In genomic region chr19:38619361-38620174, GRCh38 we compare ENCODE assay signal across 8 cellular contexts. TPM values are rescaled to one million over a fixed set of nuclear protein-coding genes. Genes with fewer than 3 reads are reported as not detected.
A peak's percentile ranks its signal among the peaks of the same experiment; 100 is the strongest.
DNase-seq lines count a peak whose midpoint lies in the region; ATAC-seq and TF ChIP-seq lines count a peak whose summit lies in the region.

No MANE protein-coding gene starts in this region.

- no peaks in the 10 kb centered on the region for H3K9me2 ChIP-seq in OCI-LY7 (ENCODE audit: insufficient read depth, low read length)

- no peaks in the 10 kb centered on the region for H3K9me3 Mint-ChIP-seq in CD8-positive, alpha-beta memory T cell
- H3K9me3 Mint-ChIP-seq in endothelial cell (ENCODE audit: unreplicated experiment) = no peaks in the 10 kb centered on the region

- peak overlapping the region; percentile 5 for H3K14ac ChIP-seq in neuronal stem cell (ENCODE audit: low read length)

- intact Hi-C loops in OCI-LY7 (cut with micrococcal nuclease; ENCODE audit: unreplicated experiment) = loop anchor here (2.0 to 5.0 kb wide), 2 partner anchors 63 to 217 kb away; partner anchors contain the start of gene FAM98C

- peaks cover 44 to 63% (median 55%) of the 10 kb centered on the region in 3 donors for H3K4me1 Mint-ChIP-seq in CD8-positive, alpha-beta memory T cell
- H3K4me1 Mint-ChIP-seq in endothelial cell (ENCODE audit: unreplicated experiment) = peaks cover 22% of the 10 kb centered on the region

- peak overlapping the region; percentile 96 to 100 (median 99) for H3K4me3 Mint-ChIP-seq in CD8-positive, alpha-beta memory T cell
- peak overlapping the region; percentile 100 for H3K4me3 Mint-ChIP-seq in endothelial cell (ENCODE audit: unreplicated experiment)

- H3K27ac ChIP-seq in CD8-positive, alpha-beta memory T cell (ENCODE audit: low read depth, low read length) = peak overlapping the region; percentile 85
- H3K27ac ChIP-seq in OCI-LY7 (ENCODE audit: low read depth, low read length, poor library complexity, severe bottlenecking) (peak overlapping the region; percentile 52), neuronal stem cell (replicated peaks; ENCODE audit: low read length) (peak overlapping the region; percentile 10)

- H3K18ac ChIP-seq in neuronal stem cell (ENCODE audit: low read length) = peak overlapping the region; percentile 69

- H4K8ac ChIP-seq in neuronal stem cell (ENCODE audit: low read depth, low read length) = no peak overlapping the region

- no peak overlapping the region for H3K4ac ChIP-seq in neuronal stem cell (ENCODE audit: low read length)

- POLR2A ChIA-PET in CD8-positive, alpha-beta memory T cell (lab: Charles Lee) = interaction anchor here (0.6 to 1.7 kb wide), 10 partner anchors 28 to 311 kb away, joined by 3 to 10 read pairs (median 4); partner anchors contain the start of genes ACTN4, ECH1, FAM98C and MRPS12
- POLR2A ChIA-PET in OCI-LY7 (lab: Charles Lee) = interaction anchor here (0.5 to 2.3 kb wide), 9 partner anchors 18 to 726 kb away, joined by 3 to 5 read pairs (median 3); no protein-coding TSS in a partner anchor

- peak overlapping the region; percentile 92 to 100 (median 99) for H3K27ac Mint-ChIP-seq in CD8-positive, alpha-beta memory T cell
- H3K27ac Mint-ChIP-seq in endothelial cell (ENCODE audit: unreplicated experiment) = peak overlapping the region; percentile 100

- peaks cover 3 to 73% (median 7%) of the 10 kb centered on the region in 3 donors for H3K36me3 Mint-ChIP-seq in CD8-positive, alpha-beta memory T cell
- H3K36me3 Mint-ChIP-seq in endothelial cell (ENCODE audit: low read depth, unreplicated experiment) = peaks cover 29% of the 10 kb centered on the region

- WGBS in neuronal stem cell (ENCODE audit: extremely low coverage in 2 of 2, insufficient read length in 2 of 2, insufficient replicate concordance in 1 of 2), 2 donors = no CpG with 5 or more reads among the region's 21 CpGs

- CTCF ChIA-PET in CD8-positive, alpha-beta memory T cell (lab: Charles Lee) = interaction anchor here (0.5 to 5.7 kb wide), 14 partner anchors 16 to 311 kb away, joined by 3 to 43 read pairs (median 4); partner anchors contain the start of genes FAM98C, MRPS12 and SARS2
- CTCF ChIA-PET in OCI-LY7 (lab: Charles Lee; ENCODE audit: unreplicated experiment) = interaction anchor here (0.5 to 1.4 kb wide), 3 partner anchors 17 to 311 kb away, joined by 3 to 4 read pairs (median 3); partner anchors contain the start of genes MRPS12 and SARS2

- peak overlapping the region; percentile 90 for H2AK5ac ChIP-seq in neuronal stem cell (ENCODE audit: low read depth, low read length)

- H3K4me3 ChIP-seq in CD8-positive, alpha-beta memory T cell (ENCODE audit: low read length) = peak overlapping the region; percentile 75
- H3K4me3 ChIP-seq in OCI-LY7 (ENCODE audit: low read depth, low read length, poor library complexity, severe bottlenecking) (peak overlapping the region; percentile 92), neuronal stem cell (ENCODE audit: low read length in 2 of 2) (peak overlapping the region; percentile 85 to 91)

- ATAC-seq in HG02981 (IDR thresholded peaks at IDR 0.05; ENCODE audit: unreplicated experiment) (no peak), HG02610 (IDR thresholded peaks at IDR 0.05; ENCODE audit: unreplicated experiment) (no peak), GM19463 (IDR thresholded peaks at IDR 0.05; ENCODE audit: unreplicated experiment) (no peak)

- H3K4me2 ChIP-seq in OCI-LY7 (ENCODE audit: low read length) = peak overlapping the region; percentile 99
- peak overlapping the region; percentile 82 for H3K4me2 ChIP-seq in neuronal stem cell (ENCODE audit: insufficient read depth, low read length, poor library complexity, severe bottlenecking)

- no peaks in the 10 kb centered on the region for H3K27me3 ChIP-seq in CD8-positive, alpha-beta memory T cell (ENCODE audit: insufficient read depth, low read length, poor library complexity, severe bottlenecking)
- H3K27me3 ChIP-seq in neuronal stem cell (ENCODE audit: control insufficient read depth in 3 of 3, insufficient read depth in 3 of 3, low read depth in 1 of 3, low read length in 3 of 3) = no peaks in the 10 kb centered on the region

- H3K23ac ChIP-seq in neuronal stem cell (ENCODE audit: low read depth, low read length, poor library complexity) = peak overlapping the region; percentile 99

- peaks cover 58% of the 10 kb centered on the region for H3K79me2 ChIP-seq in OCI-LY7 (ENCODE audit: insufficient read depth, low read depth, low read length)

- peaks cover 8% of the 10 kb centered on the region for H3K79me1 ChIP-seq in neuronal stem cell (ENCODE audit: low read depth, low read length)

- peak overlapping the region; percentile 26; the same call in 1 of the 2 replicates for H2AFZ ChIP-seq in OCI-LY7 (ENCODE audit: low read length)
- H2AFZ ChIP-seq in neuronal stem cell (ENCODE audit: low read length) = peak overlapping the region; percentile 81

- no peaks in the 10 kb centered on the region for H3K9me3 ChIP-seq in CD8-positive, alpha-beta memory T cell (ENCODE audit: low read length)
- H3K9me3 ChIP-seq in OCI-LY7 (ENCODE audit: low read length) = no peaks in the 10 kb centered on the region
- peaks cover 0 to 1% of the 10 kb centered on the region in 2 donors for H3K9me3 ChIP-seq in neuronal stem cell (replicated peaks in 1 of 2; ENCODE audit: control insufficient read depth in 2 of 2, insufficient read depth in 1 of 2, low read depth in 1 of 2, low read length in 2 of 2)

- H2BK5ac ChIP-seq in neuronal stem cell (ENCODE audit: low read length) = no peak overlapping the region

- DNase-seq in CD8-positive, alpha-beta memory T cell = no peak
- DNase-seq in OCI-LY7 (ENCODE audit: low spot score) = no peak
- no peak for DNase-seq in endothelial cell (ENCODE audit: low spot score)
- DNase-seq in neuronal stem cell (ENCODE audit: low spot score) = no peak
- no peak for DNase-seq in mucosa of gallbladder (ENCODE audit: low spot score)

- BruUV-seq in OCI-LY7 (replicated peaks; lab: Mats Ljungman, UMichigan) = TSS peak; percentile 60

- H4K91ac ChIP-seq in neuronal stem cell (ENCODE audit: low read depth, low read length, poor library complexity) = no peak overlapping the region

- H3K9ac ChIP-seq in neuronal stem cell (ENCODE audit: low read depth, low read length, poor library complexity) = peak overlapping the region; percentile 99

- TF ChIP-seq CTCF in OCI-LY7 (conservative IDR thresholded peaks at IDR 0.05; ENCODE audit: low read length) (no peak), endothelial cell (IDR thresholded peaks at IDR 0.05; ENCODE audit: unreplicated experiment) (no peak)

- H3K36me3 ChIP-seq in CD8-positive, alpha-beta memory T cell (ENCODE audit: insufficient read depth, low read length) = peaks cover 25% of the 10 kb centered on the region
- H3K36me3 ChIP-seq in OCI-LY7 (ENCODE audit: insufficient read depth, low read length) (peaks cover 57% of the 10 kb centered on the region), neuronal stem cell (replicated peaks in 1 of 2; ENCODE audit: control insufficient read depth in 2 of 2, insufficient read depth in 2 of 2, low read length in 2 of 2) (peaks cover 23 to 39% of the 10 kb centered on the region in 2 donors)

- H2BK15ac ChIP-seq in neuronal stem cell (ENCODE audit: low read length) = no peak overlapping the region

- H2BK120ac ChIP-seq in neuronal stem cell (ENCODE audit: low read depth, low read length) = no peak overlapping the region

- H4K20me1 ChIP-seq in OCI-LY7 (ENCODE audit: insufficient read depth, low read length) = peaks cover 11% of the 10 kb centered on the region; the same call in 1 of the 2 replicates

- no peak overlapping the region for H2BK12ac ChIP-seq in neuronal stem cell (ENCODE audit: low read length)

- H3K27me3 Mint-ChIP-seq in CD8-positive, alpha-beta memory T cell = no peaks in the 10 kb centered on the region
- peaks cover 18% of the 10 kb centered on the region for H3K27me3 Mint-ChIP-seq in endothelial cell (ENCODE audit: unreplicated experiment)

- H3K4me1 ChIP-seq in CD8-positive, alpha-beta memory T cell (ENCODE audit: insufficient read depth, low read length) = peaks cover 38% of the 10 kb centered on the region
- peaks cover 34% of the 10 kb centered on the region for H3K4me1 ChIP-seq in OCI-LY7 (ENCODE audit: insufficient read depth, low read length, poor library complexity, severe bottlenecking)
- H3K4me1 ChIP-seq in neuronal stem cell (ENCODE audit: control insufficient read depth in 2 of 2, insufficient read depth in 1 of 2, low read depth in 1 of 2, low read length in 2 of 2) = peaks cover 9 to 10% of the 10 kb centered on the region in 2 donors

RNA-seq across cellular contexts. Expression of gene EIF3K, which starts 0.6 kb away (rescaled TPM):
- total RNA-seq in CD8-positive, alpha-beta memory T cell = 100 to 1,000 TPM; 275 to 282 TPM
- 401 TPM for polyA plus RNA-seq in CD8-positive, alpha-beta memory T cell
- 321 and 325 TPM in 2 replicates for total RNA-seq in OCI-LY7 (2014; rRNA removed; shearing (Covaris generic))
- total RNA-seq in OCI-LY7 (2022) (353 and 364 TPM in 2 replicates), endothelial cell (ENCODE audit: unreplicated experiment) (469 TPM), mucosa of gallbladder (233 TPM)
- polyA plus RNA-seq in neuronal stem cell (2013, experiment 1 of 2) = 218 TPM
- 210 TPM for polyA plus RNA-seq in neuronal stem cell (2013, experiment 2 of 2)

RNA-seq across cellular contexts. Expression of gene MAP4K1, which starts 1.8 kb away (rescaled TPM):
- total RNA-seq in CD8-positive, alpha-beta memory T cell = 100 to 1,000 TPM; 161 to 162 TPM
- polyA plus RNA-seq in CD8-positive, alpha-beta memory T cell = 178 TPM
- 102 and 108 TPM in 2 replicates for total RNA-seq in OCI-LY7 (2014; rRNA removed; shearing (Covaris generic))
- total RNA-seq in OCI-LY7 (2022) (313 and 331 TPM in 2 replicates), endothelial cell (ENCODE audit: unreplicated experiment) (7.5 TPM), mucosa of gallbladder (8.2 TPM)
- 3.0 TPM for polyA plus RNA-seq in neuronal stem cell (2013, experiment 1 of 2)
- polyA plus RNA-seq in neuronal stem cell (2013, experiment 2 of 2) = 3.5 TPM

RNA-seq across cellular contexts. Expression of gene ACTN4, which starts 27.9 kb away (rescaled TPM):
- total RNA-seq in CD8-positive, alpha-beta memory T cell = 100 to 1,000 TPM; 295 to 314 TPM
- 31.9 TPM for polyA plus RNA-seq in CD8-positive, alpha-beta memory T cell
- total RNA-seq in OCI-LY7 (2014; rRNA removed; shearing (Covaris generic)) = 86.8 and 96.9 TPM in 2 replicates
- total RNA-seq in OCI-LY7 (2022) = 147 and 178 TPM in 2 replicates
- total RNA-seq in endothelial cell (ENCODE audit: unreplicated experiment) = 744 TPM
- polyA plus RNA-seq in neuronal stem cell (2013, experiment 1 of 2) = 205 TPM
- 200 TPM for polyA plus RNA-seq in neuronal stem cell (2013, experiment 2 of 2)
- total RNA-seq in mucosa of gallbladder = 628 TPM

Comparison
In these comparisons a context has a peak if more than half of its experiments do, and no peak if none do; other contexts are left out.
1. H3K27ac ChIP-seq: peak in every context shown above with its lines; median percentile 85 in CD8-positive, alpha-beta memory T cell; 52 in OCI-LY7; 10 in neuronal stem cell.
2. RNA of gene MAP4K1, which starts 1.8 kb away (total RNA-seq): 102 to 331 TPM in OCI-LY7 and 161 to 162 TPM in CD8-positive, alpha-beta memory T cell; 8.2 TPM in mucosa of gallbladder (single experiment) and 7.5 TPM in endothelial cell (single experiment); every median in the first group is over 10 times any median in the second.
3. Peak in every context shown above with its lines, with median percentiles within 50 percentile points of each other: H3K4me3 ChIP-seq.